8 cellular contexts compared by ENCODE assay signal in genomic region chr20:45229264-45230056, GRCh38. TPM values are rescaled to one million over a fixed set of nuclear protein-coding genes. Genes with fewer than 3 reads are reported as not detected.
DNase-seq lines count a peak whose midpoint lies in the region; ATAC-seq and TF ChIP-seq lines count a peak whose summit lies in the region.

No MANE protein-coding gene starts in this region.

- peak; percentile 30 to 87 (median 64) for TF ChIP-seq CTCF in transverse colon (IDR thresholded peaks at IDR 0.05)

- no peaks in the 10 kb centered on the region for H3K4me1 Mint-ChIP-seq in activated CD4-positive, alpha-beta T cell treated with anti-CD3 and anti-CD28 coated beads, Interleukin-2, amount 10 ng/mL, durations not matched to agents 7 days and 5 days

- DNase-seq in EH (ENCODE audit: low read depth): peak; percentile 10
- peak; percentile 18 for DNase-seq in HuH-7 (ENCODE audit: low spot score)
- peak; percentile 50 for DNase-seq in activated CD4-positive, alpha-beta T cell treated with anti-CD3 and anti-CD28 coated beads, Interleukin-2, amount 10 ng/mL, durations not matched to agents 7 days and 5 days
- DNase-seq in iPS-NIHi7 (ENCODE audit: extremely low spot score): peak; percentile 78
- DNase-seq in transverse colon: peak; percentile 76
- no peak for DNase-seq in amniotic stem cell (lab: John Stamatoyannopoulos, UW)
- DNase-seq in mesenteric fat pad (ENCODE audit: low spot score): no peak

- 68 to 80% methylated on average over 4 to 18 of the region's 18 CpGs for WGBS in transverse colon (ENCODE audit: low coverage in 1 of 2), 2 donors

- no peaks in the 10 kb centered on the region for H3K9me3 Mint-ChIP-seq in activated CD4-positive, alpha-beta T cell treated with anti-CD3 and anti-CD28 coated beads, Interleukin-2, amount 10 ng/mL, durations not matched to agents 7 days and 5 days

- in situ Hi-C loops in transverse colon (cut with MboI; ENCODE audit: low pct_ligation_motif_present in 1 of 4, low pct_unique_long_range_greater_than_20kb in 1 of 4, low sequenced_read_pairs in 3 of 4): no loop called here

- H3K36me3 ChIP-seq in transverse colon: no peaks in the 10 kb centered on the region

- TF ChIP-seq EP300 in transverse colon (IDR thresholded peaks at IDR 0.05; ENCODE audit: low read depth): no peak

- ATAC-seq in HG03196 (IDR thresholded peaks at IDR 0.05; ENCODE audit: unreplicated experiment): no peak

- H3K27ac Mint-ChIP-seq in activated CD4-positive, alpha-beta T cell treated with anti-CD3 and anti-CD28 coated beads, Interleukin-2, amount 10 ng/mL, durations not matched to agents 7 days and 5 days: no peak overlapping the region

- CTCF ChIA-PET in activated CD4-positive, alpha-beta T cell treated with anti-CD3 and anti-CD28 coated beads, Interleukin-2, amount 10 ng/mL, durations not matched to agents 7 days and 5 days (lab: Charles Lee): no interaction called here

- intact Hi-C loops in transverse colon (cut with DNase I; ENCODE audit: low total_unique reads): no loop called here

- H3K27me3 ChIP-seq in transverse colon: peaks cover 49% of the 10 kb centered on the region

- no peaks in the 10 kb centered on the region for H3K4me1 ChIP-seq in transverse colon

- H3K27me3 Mint-ChIP-seq in activated CD4-positive, alpha-beta T cell treated with anti-CD3 and anti-CD28 coated beads, Interleukin-2, amount 10 ng/mL, durations not matched to agents 7 days and 5 days: peaks cover 33% of the 10 kb centered on the region

- H3K27ac ChIP-seq in transverse colon: no peak overlapping the region

- TF ChIP-seq POLR2A in transverse colon (IDR thresholded peaks at IDR 0.05): no peak

- no peak overlapping the region for H3K4me3 Mint-ChIP-seq in activated CD4-positive, alpha-beta T cell treated with anti-CD3 and anti-CD28 coated beads, Interleukin-2, amount 10 ng/mL, durations not matched to agents 7 days and 5 days

- no peaks in the 10 kb centered on the region for H3K9me3 ChIP-seq in transverse colon

- H3K36me3 Mint-ChIP-seq in activated CD4-positive, alpha-beta T cell treated with anti-CD3 and anti-CD28 coated beads, Interleukin-2, amount 10 ng/mL, durations not matched to agents 7 days and 5 days (ENCODE audit: low read depth): no peaks in the 10 kb centered on the region

- POLR2A ChIA-PET in activated CD4-positive, alpha-beta T cell treated with anti-CD3 and anti-CD28 coated beads, Interleukin-2, amount 10 ng/mL, durations not matched to agents 7 days and 5 days (lab: Charles Lee): no interaction called here

- no peak overlapping the region for H3K4me3 ChIP-seq in transverse colon

RNA-seq across cellular contexts. Expression of gene SEMG2, which starts 8.3 kb away (rescaled TPM):
- total RNA-seq in activated CD4-positive, alpha-beta T cell treated with anti-CD3 and anti-CD28 coated beads, Interleukin-2, amount 10 ng/mL, durations not matched to agents 7 days and 5 days: not detected
- not detected for total RNA-seq in transverse colon
- not detected for total RNA-seq in mesenteric fat pad

RNA-seq across cellular contexts. Expression of gene SEMG1, which starts 22.6 kb away (rescaled TPM):
- total RNA-seq in activated CD4-positive, alpha-beta T cell treated with anti-CD3 and anti-CD28 coated beads, Interleukin-2, amount 10 ng/mL, durations not matched to agents 7 days and 5 days: not detected
- total RNA-seq in transverse colon (under 1 TPM in 1 of 4 donors, not detected in 3; 0.27 TPM), mesenteric fat pad (not detected)

RNA-seq across cellular contexts. Expression of gene SLPI, which starts 24.9 kb away (rescaled TPM):
- under 1 TPM in 1 of 2 experiments, not detected in 1; 0.37 TPM for total RNA-seq in activated CD4-positive, alpha-beta T cell treated with anti-CD3 and anti-CD28 coated beads, Interleukin-2, amount 10 ng/mL, durations not matched to agents 7 days and 5 days
- total RNA-seq in transverse colon (10 to 100 TPM; 16.1 to 90.3 (median 48.2) TPM), mesenteric fat pad (16.5 TPM)

RNA-seq across cellular contexts. Expression of gene PI3, which starts 54.8 kb away (rescaled TPM):
- total RNA-seq in activated CD4-positive, alpha-beta T cell treated with anti-CD3 and anti-CD28 coated beads, Interleukin-2, amount 10 ng/mL, durations not matched to agents 7 days and 5 days: not detected
- 100 to 1,000 TPM in 3 of 4 donors, not detected in 1; 197 to 285 (median 250) TPM for total RNA-seq in transverse colon
- not detected for total RNA-seq in mesenteric fat pad

Comparison
In these comparisons a context has a peak if more than half of its experiments do, and no peak if none do; other contexts are left out.
1. DNase-seq: peak in EH (single experiment), HuH-7 (single experiment), activated CD4-positive, alpha-beta T cell treated with anti-CD3 and anti-CD28 coated beads, Interleukin-2, amount 10 ng/mL, durations not matched to agents 7 days and 5 days (single experiment), iPS-NIHi7 (single experiment) and transverse colon (single experiment); none in amniotic stem cell (single experiment) and mesenteric fat pad (single experiment).
2. RNA of gene SLPI, which starts 24.9 kb away (total RNA-seq): 16.1 to 90.3 TPM in transverse colon and 16.5 TPM in mesenteric fat pad (single experiment); 0.37 TPM in activated CD4-positive, alpha-beta T cell treated with anti-CD3 and anti-CD28 coated beads, Interleukin-2, amount 10 ng/mL, durations not matched to agents 7 days and 5 days; every median in the first group is over 10 times any median in the second.